Comparison of ENCODE assay signal across 36 cellular contexts in the genomic region with DNA sequence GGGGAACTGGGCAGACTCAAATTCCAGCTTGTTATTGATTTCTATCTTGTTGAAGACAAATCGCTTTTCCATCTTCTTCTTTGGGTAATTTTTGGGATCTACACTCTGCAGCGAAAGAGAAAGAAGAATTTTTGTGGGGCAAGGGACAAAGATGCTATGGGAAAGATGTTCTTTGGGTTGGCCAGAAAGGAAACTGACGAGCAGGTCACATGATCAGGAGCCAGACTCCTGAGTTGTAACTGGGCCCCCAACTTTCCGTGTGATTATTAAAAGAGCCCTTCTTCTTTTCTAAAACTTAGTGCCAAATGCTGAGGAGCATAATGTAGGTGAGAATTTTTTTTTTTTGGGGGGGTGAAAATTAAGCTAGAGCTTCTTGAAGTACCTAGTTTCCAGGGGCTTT. TPM values are rescaled to one million over a fixed set of nuclear protein-coding genes. Genes with fewer than 3 reads are reported as not detected.
"Had no signal": no experiment of that assay in that cellular context is flagged by ENCODE, and none has a peak within 500 bp of the region (broad histone marks: within the 10 kb centered on the region; RNA-seq: fewer than 3 reads in every experiment).

No MANE protein-coding gene starts in this region.

- H3K4me3 ChIP-seq: ascending aorta, MG63, Peyer's patch had no signal

- H3K9me3 Mint-ChIP-seq: activated B cell treated with CpG ODN at 0.5 μM for 24 hours; activated CD4-positive, alpha-beta memory T cell treated with anti-CD3 and anti-CD28 coated beads for 36 hours; activated naive CD4-positive, alpha-beta T cell treated with anti-CD3 and anti-CD28 coated beads, Interleukin-2, amount 50 U/mL, for 24 hours; activated T-helper 2 cell treated with anti-CD3 and anti-CD28 coated beads, Interferon-gamma antibody, Interleukin-2, Interleukin-4, amounts not matched to agents 10 μg/mL and 5 μg/mL and 100 μg/mL, durations not matched to agents 14 hours and 24 hours and 36 hours had no signal

- H3K4me1 Mint-ChIP-seq: activated naive CD4-positive, alpha-beta T cell treated with anti-CD3 and anti-CD28 coated beads, Interleukin-2, amount 50 U/mL, for 24 hours had no signal

- H3K27me3 ChIP-seq: ascending aorta, MG63, Peyer's patch had no signal

- H3K36me3 ChIP-seq: ascending aorta, Peyer's patch had no signal

- H3K27ac ChIP-seq: ascending aorta, Peyer's patch, VCaP had no signal

- ATAC-seq: activated CD8-positive, alpha-beta memory T cell treated with anti-CD3 and anti-CD28 coated beads, Interleukin-2, amount 10 ng/mL, durations not matched to agents 7 days and 5 days; activated T-cell treated with anti-CD3 and anti-CD28 coated beads, Interleukin-2, amount 50 U/mL, for 72 hours; PC-3 had no signal

- H3K4me1 ChIP-seq: ascending aorta had no signal

- H3K27ac Mint-ChIP-seq: activated B cell treated with CpG ODN at 0.5 μM for 24 hours; activated CD4-positive, alpha-beta memory T cell treated with anti-CD3 and anti-CD28 coated beads for 36 hours; activated CD8-positive, alpha-beta memory T cell treated with anti-CD3 and anti-CD28 coated beads, Interleukin-2, amount 10 ng/mL, durations not matched to agents 7 days and 5 days; activated naive CD4-positive, alpha-beta T cell treated with anti-CD3 and anti-CD28 coated beads, Interleukin-2, amount 50 U/mL, for 24 hours; activated naive CD8-positive, alpha-beta T cell treated with anti-CD3 and anti-CD28 coated beads, Interleukin-2, amount 10 ng/mL, durations not matched to agents 7 days and 5 days; activated T-cell treated with anti-CD3 and anti-CD28 coated beads, Interleukin-2, amount 50 U/mL, for 72 hours; activated T-helper 2 cell treated with anti-CD3 and anti-CD28 coated beads, Interferon-gamma antibody, Interleukin-2, Interleukin-4, amounts not matched to agents 10 μg/mL and 5 μg/mL and 100 μg/mL, durations not matched to agents 14 hours and 24 hours and 36 hours had no signal

- H3K4me3 Mint-ChIP-seq: activated B cell treated with CpG ODN at 0.5 μM for 24 hours; activated CD4-positive, alpha-beta memory T cell treated with anti-CD3 and anti-CD28 coated beads for 36 hours; activated CD8-positive, alpha-beta memory T cell treated with anti-CD3 and anti-CD28 coated beads, Interleukin-2, amount 10 ng/mL, durations not matched to agents 7 days and 5 days; activated naive CD4-positive, alpha-beta T cell treated with anti-CD3 and anti-CD28 coated beads, Interleukin-2, amount 50 U/mL, for 24 hours; activated naive CD8-positive, alpha-beta T cell treated with anti-CD3 and anti-CD28 coated beads, Interleukin-2, amount 10 ng/mL, durations not matched to agents 7 days and 5 days; activated T-cell treated with anti-CD3 and anti-CD28 coated beads, Interleukin-2, amount 50 U/mL, for 72 hours had no signal

- H3K27me3 Mint-ChIP-seq: activated B cell treated with CpG ODN at 0.5 μM for 24 hours had no signal

- H3K9me3 ChIP-seq: ascending aorta, MG63, Peyer's patch had no signal

- H3K36me3 Mint-ChIP-seq: activated CD4-positive, alpha-beta memory T cell treated with anti-CD3 and anti-CD28 coated beads for 36 hours; activated naive CD4-positive, alpha-beta T cell treated with anti-CD3 and anti-CD28 coated beads, Interleukin-2, amount 50 U/mL, for 24 hours had no signal

- DNase-seq: activated B cell treated with CpG ODN at 0.5 μM for 24 hours; activated CD4-positive, alpha-beta memory T cell treated with anti-CD3 and anti-CD28 coated beads for 36 hours; activated CD4-positive, alpha-beta T cell treated with anti-CD3 and anti-CD28 coated beads for 4 hours; activated CD4-positive, alpha-beta T cell treated with anti-CD3 and anti-CD28 coated beads, Interleukin-2, amount 50 U/mL, for 1 hour; activated CD4-positive, CD25-positive, alpha-beta regulatory T cell treated with anti-CD3 and anti-CD28 coated beads, Interleukin-2, amount 50 U/mL, for 72 hours; activated CD8-positive, alpha-beta memory T cell treated with anti-CD3 and anti-CD28 coated beads, Interleukin-2, amount 10 ng/mL, durations not matched to agents 7 days and 5 days; activated gamma-delta T cell; activated naive CD4-positive, alpha-beta T cell treated with Interleukin-2 at 50 U/mL for 16 hours; activated naive CD8-positive, alpha-beta T cell treated with anti-CD3 and anti-CD28 coated beads, Interleukin-2, amount 10 ng/mL, durations not matched to agents 7 days and 5 days; activated T-cell treated with anti-CD3 and anti-CD28 coated beads, Interleukin-2, amount 50 U/mL, for 1 hour; activated T-cell treated with anti-CD3 and anti-CD28 coated beads, Interleukin-2, amount 50 U/mL, for 72 hours; amygdala; Karpas-422; KBM-7; MG63; NCI-H1048; NCI-H1436 treated with DMSO at 0.1 percent for 48 hours; NCI-H1694 treated with DMSO at 0.1 percent for 48 hours; NCI-H2029; NCI-H345; NCI-H524 treated with DMSO at 0.1 percent for 48 hours; NCI-H748 treated with DMSO at 0.1 percent for 48 hours; NK-92 treated with Interleukin-12 subunit alpha and Interleukin-12 subunit beta, amount 100 ng/mL, for 24 hours; PC-3; Peyer's patch; Right ventricle myocardium superior; RPMI8226; SW 1271; T-helper 1 cell; T-helper 2 cell; T-helper 9 cell had no signal

RNA-seq across cellular contexts. Expression of a gene that starts 6.1 kb away (rescaled TPM):
- total RNA-seq: activated T-helper 2 cell treated with anti-CD3 and anti-CD28 coated beads, Interferon-gamma antibody, Interleukin-2, Interleukin-4, amounts not matched to agents 10 μg/mL and 5 μg/mL and 100 μg/mL, durations not matched to agents 14 hours and 24 hours and 36 hours; ascending aorta had no signal

RNA-seq across cellular contexts. Expression of a gene that starts 46.2 kb away (rescaled TPM):
- total RNA-seq: activated naive CD8-positive, alpha-beta T cell treated with anti-CD3 and anti-CD28 coated beads, Interleukin-2, amount 10 ng/mL, durations not matched to agents 7 days and 5 days; ascending aorta; cardiac septum; Peyer's patch; Right ventricle myocardium superior had no signal
